ENCODE assay signal across 19 cellular contexts in genomic region chr2:84716564-84716963, GRCh38.
DNase-seq lines count a peak whose midpoint lies in the region; ATAC-seq and TF ChIP-seq lines count a peak whose summit lies in the region.
"Had no signal": no experiment of that assay in that cellular context is flagged by ENCODE, and none has a peak within 500 bp of the region (broad histone marks: within the 10 kb centered on the region; RNA-seq: fewer than 3 reads in every experiment).

No MANE protein-coding gene starts in this region.

- no peaks in the 10 kb centered on the region for H3K36me3 Mint-ChIP-seq in activated CD4-positive, alpha-beta T cell treated with anti-CD3 and anti-CD28 coated beads, Interleukin-2, amount 10 ng/mL, durations not matched to agents 24 days and 14 days (ENCODE audit: low read depth)
- H3K36me3 Mint-ChIP-seq in endodermal cell (ENCODE audit: low read depth): peaks cover 2% of the 10 kb centered on the region

- no peak for TF ChIP-seq POLR2A in spleen (IDR thresholded peaks at IDR 0.05)

- H3K9me3 ChIP-seq in left ventricle myocardium inferior (replicated peaks) (no peaks in the 10 kb centered on the region), endodermal cell (ENCODE audit: control insufficient read depth, low read length) (no peaks in the 10 kb centered on the region), spleen (no peaks in the 10 kb centered on the region)
- H3K9me3 ChIP-seq: SJCRH30 had no signal

- peaks cover 14% of the 10 kb centered on the region for H3K4me1 Mint-ChIP-seq in activated CD4-positive, alpha-beta T cell treated with anti-CD3 and anti-CD28 coated beads, Interleukin-2, amount 10 ng/mL, durations not matched to agents 24 days and 14 days
- H3K4me1 Mint-ChIP-seq in endodermal cell: peaks cover 26% of the 10 kb centered on the region
- H3K4me1 Mint-ChIP-seq: B cell, GM23338 had no signal

- intact Hi-C loops in activated CD4-positive, alpha-beta T cell treated with anti-CD3 and anti-CD28 coated beads, Interleukin-2, amount 10 ng/mL, durations not matched to agents 24 days and 14 days (cut with micrococcal nuclease): no loop called here
- intact Hi-C loops in left ventricle myocardium superior (cut with micrococcal nuclease) (no loop called here), left ventricle myocardium inferior (cut with micrococcal nuclease) (no loop called here), spleen (cut with DNase I; ENCODE audit: low total_unique reads) (no loop called here)

- peaks cover 8% of the 10 kb centered on the region for H3K4me1 ChIP-seq in left ventricle myocardium inferior
- H3K4me1 ChIP-seq in endodermal cell (ENCODE audit: control insufficient read depth, insufficient read depth, low read length): peaks cover 14% of the 10 kb centered on the region
- H3K4me1 ChIP-seq in spleen: no peaks in the 10 kb centered on the region
- H3K4me1 ChIP-seq: SJCRH30 had no signal

- H3K36me3 ChIP-seq in left ventricle myocardium inferior (no peaks in the 10 kb centered on the region), endodermal cell (ENCODE audit: control insufficient read depth, insufficient read depth, low read length) (no peaks in the 10 kb centered on the region), spleen (no peaks in the 10 kb centered on the region)
- H3K36me3 ChIP-seq: SJCRH30 had no signal

- peak overlapping the region; percentile 22 for H3K9ac ChIP-seq in endodermal cell (ENCODE audit: extremely low read depth, low read length, poor library complexity, severe bottlenecking)
- H3K9ac ChIP-seq: KMS-11 had no signal

- no peaks in the 10 kb centered on the region for H3K27me3 Mint-ChIP-seq in activated CD4-positive, alpha-beta T cell treated with anti-CD3 and anti-CD28 coated beads, Interleukin-2, amount 10 ng/mL, durations not matched to agents 24 days and 14 days
- H3K27me3 Mint-ChIP-seq in endodermal cell (ENCODE audit: insufficient read depth): peaks cover 13% of the 10 kb centered on the region

- H3K4me3 ChIP-seq in left ventricle myocardium inferior (no peak overlapping the region), endodermal cell (ENCODE audit: low read length) (peak overlapping the region; percentile 36), spleen (no peak overlapping the region)
- H3K4me3 ChIP-seq: GM23338, PC-9, SJCRH30 had no signal

- H3K9me3 Mint-ChIP-seq in activated CD4-positive, alpha-beta T cell treated with anti-CD3 and anti-CD28 coated beads, Interleukin-2, amount 10 ng/mL, durations not matched to agents 24 days and 14 days: peaks cover 6% of the 10 kb centered on the region
- no peaks in the 10 kb centered on the region for H3K9me3 Mint-ChIP-seq in endodermal cell
- H3K9me3 Mint-ChIP-seq: GM23338 had no signal

- peak; percentile 48 for DNase-seq in activated CD4-positive, alpha-beta T cell treated with anti-CD3 and anti-CD28 coated beads, Interleukin-2, amount 10 ng/mL, durations not matched to agents 24 days and 14 days
- DNase-seq in activated CD4-positive, alpha-beta T cell treated with anti-CD3 and anti-CD28 coated beads for 4 hours: no peak
- DNase-seq in left ventricle myocardium superior: no peak
- DNase-seq in left ventricle myocardium inferior: no peak
- DNase-seq in endodermal cell: no peak
- no peak for DNase-seq in spleen
- no peak for DNase-seq in midbrain (lab: John Stamatoyannopoulos, UW)
- DNase-seq: GF-D8, MV-4-11, NCI-H187, NCI-H2107, NCI-H524, PC-9, SJCRH30 had no signal

- H3K27me3 ChIP-seq in left ventricle myocardium inferior (ENCODE audit: low read depth) (no peaks in the 10 kb centered on the region), endodermal cell (ENCODE audit: control insufficient read depth, insufficient read depth, low read length, poor library complexity, severe bottlenecking) (no peaks in the 10 kb centered on the region), spleen (replicated peaks in 1 of 7) (no peaks in the 10 kb centered on the region)
- H3K27me3 ChIP-seq: SJCRH30 had no signal

- WGBS in endodermal cell (ENCODE audit: insufficient coverage in 1 of 2, insufficient read length in 1 of 2), 2 experiments: 72 to 83% methylated on average over 2 of the region's 2 CpGs
- 36 to 56% (median 45%) methylated on average over 2 of the region's 2 CpGs for WGBS in spleen, 5 donors

- no peak overlapping the region for H3K27ac Mint-ChIP-seq in activated CD4-positive, alpha-beta T cell treated with anti-CD3 and anti-CD28 coated beads, Interleukin-2, amount 10 ng/mL, durations not matched to agents 24 days and 14 days
- peak overlapping the region; percentile 10 for H3K27ac Mint-ChIP-seq in endodermal cell
- H3K27ac Mint-ChIP-seq: B cell, GM23338 had no signal

- H3K27ac ChIP-seq in left ventricle myocardium inferior (replicated peaks) (no peak overlapping the region), endodermal cell (ENCODE audit: low read depth, low read length) (no peak overlapping the region), spleen (no peak overlapping the region)
- H3K27ac ChIP-seq: KMS-11, PC-9, RWPE1, SJCRH30 had no signal

- TF ChIP-seq CTCF in left ventricle myocardium inferior (IDR thresholded peaks at IDR 0.05; ENCODE audit: borderline replicate concordance): no peak
- no peak for TF ChIP-seq CTCF in endodermal cell (conservative IDR thresholded peaks at IDR 0.05)
- TF ChIP-seq CTCF in spleen (IDR thresholded peaks at IDR 0.05 in 8 of 11, conservative IDR thresholded peaks at IDR 0.05 in 3 of 11): no peak

- ATAC-seq in left ventricle myocardium superior (peak; percentile 70), GM18870 (IDR thresholded peaks at IDR 0.05; ENCODE audit: unreplicated experiment) (no peak)
- ATAC-seq: GM23338 had no signal

- H3K4me3 Mint-ChIP-seq in activated CD4-positive, alpha-beta T cell treated with anti-CD3 and anti-CD28 coated beads, Interleukin-2, amount 10 ng/mL, durations not matched to agents 24 days and 14 days: no peak overlapping the region
- H3K4me3 Mint-ChIP-seq in endodermal cell: no peak overlapping the region
- H3K4me3 Mint-ChIP-seq: B cell, GM23338 had no signal
